22 cellular contexts compared by ENCODE assay signal in the genomic region with DNA sequence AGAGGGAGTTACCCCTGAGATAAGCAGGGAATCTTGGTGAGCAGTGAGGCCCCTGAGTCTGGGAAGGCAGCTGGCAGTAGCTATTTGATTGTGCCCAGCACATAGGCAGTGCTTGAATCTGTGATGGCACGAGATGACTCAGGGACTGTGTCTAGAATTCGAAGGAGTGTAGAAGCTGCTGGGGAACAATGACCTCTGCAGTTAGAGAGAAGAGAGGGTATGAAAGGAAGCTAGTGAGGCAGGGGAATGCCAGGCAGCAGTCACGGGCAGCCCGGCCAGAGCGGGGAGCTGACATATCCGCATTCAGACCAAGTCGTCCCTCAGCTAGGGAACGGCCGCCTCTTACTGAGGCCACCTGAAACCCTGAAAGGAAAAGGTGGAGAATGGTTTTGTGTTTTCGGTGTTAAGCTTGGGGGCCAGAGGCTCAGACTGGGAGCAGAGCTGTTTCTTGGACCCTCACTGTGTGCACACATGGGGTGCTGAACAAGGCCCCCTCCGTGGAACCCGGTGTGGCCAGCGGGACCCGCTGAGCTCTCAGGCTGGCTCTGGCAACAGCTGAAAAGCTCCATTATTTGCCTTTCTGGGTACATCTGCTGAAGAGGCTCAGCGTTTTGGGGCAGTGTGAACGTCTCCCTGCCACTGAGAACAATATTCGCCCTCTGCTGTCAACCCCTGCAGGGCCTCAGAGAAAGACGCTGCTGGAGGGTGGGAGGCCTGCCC. TPM values are rescaled to one million over a fixed set of nuclear protein-coding genes. Genes with fewer than 3 reads are reported as not detected.
DNase-seq lines count a peak whose midpoint lies in the region; TF ChIP-seq lines count a peak whose summit lies in the region.
"Had no signal": no experiment of that assay in that cellular context is flagged by ENCODE, and none has a peak within 500 bp of the region (broad histone marks: within the 10 kb centered on the region; RNA-seq: fewer than 3 reads in every experiment).

No MANE protein-coding gene starts in this region.

- no peak overlapping the region for H3K9ac ChIP-seq in mammary epithelial cell (ENCODE audit: insufficient read depth, low read length)
- H3K9ac ChIP-seq: parathyroid adenoma had no signal

- H3K27ac ChIP-seq in mammary epithelial cell (ENCODE audit: insufficient read depth, low read depth, low read length) (no peak overlapping the region), epithelial cell of prostate (peak overlapping the region; percentile 28), tibial nerve (peak overlapping the region; percentile 70 to 83 (median 76))
- H3K27ac ChIP-seq: left ventricle myocardium inferior, parathyroid adenoma had no signal

- no peak for TF ChIP-seq EP300 in tibial nerve (IDR thresholded peaks at IDR 0.05)

- POLR2A ChIA-PET in MCF 10A (lab: Yijun Ruan, JAX): interaction anchor here (0.6 to 5.9 kb wide), 9 partner anchors 18 to 112 kb away, joined by 3 to 29 read pairs (median 7); a partner anchor contains a TSS

- no peaks in the 10 kb centered on the region for H3K27me3 ChIP-seq in mammary epithelial cell (ENCODE audit: insufficient read depth, low read length)
- H3K27me3 ChIP-seq in tibial nerve: no peaks in the 10 kb centered on the region

- WGBS in mammary epithelial cell (ENCODE audit: low coverage, missing lambda C conversion rate): 87% methylated on average over 17 of the region's 18 CpGs
- WGBS in tibial nerve, 2 donors: 39 to 55% methylated on average over 17 to 18 of the region's 18 CpGs

- dilution Hi-C loops in mammary epithelial cell (cut with HindIII; ENCODE audit: low sequenced_read_pairs): loop anchor here (5.0 kb wide), 2 partner anchors 43 to 67 kb away; no protein-coding TSS in a partner anchor

- no peaks in the 10 kb centered on the region for H3K36me3 ChIP-seq in mammary epithelial cell (ENCODE audit: insufficient read depth, low read length)
- H3K36me3 ChIP-seq in tibial nerve: no peaks in the 10 kb centered on the region
- H3K36me3 ChIP-seq: HAP-1, left ventricle myocardium inferior had no signal

- TF ChIP-seq POLR2A in tibial nerve (IDR thresholded peaks at IDR 0.05): no peak

- H3K4me1 Mint-ChIP-seq in MCF 10A (ENCODE audit: insufficient read depth, unreplicated experiment) (peaks cover 35% of the 10 kb centered on the region), neural crest cell (peaks cover 55% of the 10 kb centered on the region)
- H3K4me1 Mint-ChIP-seq: stimulated activated naive CD8-positive, alpha-beta T cell treated with anti-CD3 and anti-CD28 coated beads, Interleukin-15, amount 100 ng/mL, for 72 hours had no signal

- H3K4me3 Mint-ChIP-seq in MCF 10A (ENCODE audit: unreplicated experiment) (no peak overlapping the region), neural crest cell (no peak overlapping the region)
- H3K4me3 Mint-ChIP-seq: activated naive CD4-positive, alpha-beta T cell treated with anti-CD3 and anti-CD28 coated beads for 36 hours; stimulated activated naive CD8-positive, alpha-beta T cell treated with anti-CD3 and anti-CD28 coated beads, Interleukin-15, amount 100 ng/mL, for 72 hours; T-cell had no signal

- H3K9me3 ChIP-seq in mammary epithelial cell (replicated peaks; ENCODE audit: insufficient read depth, low read length) (no peaks in the 10 kb centered on the region), tibial nerve (no peaks in the 10 kb centered on the region)
- H3K9me3 ChIP-seq: HAP-1, left ventricle myocardium inferior had no signal

- H3K79me2 ChIP-seq in mammary epithelial cell (ENCODE audit: insufficient read depth, low read length): peaks cover 21% of the 10 kb centered on the region
- H3K79me2 ChIP-seq: parathyroid adenoma had no signal

- in situ Hi-C loops in mammary epithelial cell (cut with MboI; ENCODE audit: low sequenced_read_pairs in 2 of 2): loop anchor here (5.0 kb wide), 1 partner anchor 67 kb away; no protein-coding TSS in a partner anchor

- DNase-seq in MCF 10A (ENCODE audit: unreplicated experiment) (no peak), mammary epithelial cell (no peak), epithelial cell of prostate (ENCODE audit: low read depth, low spot score) (no peak), neural crest cell (ENCODE audit: low read depth, low spot score) (no peak), tibial nerve (ENCODE audit: low spot score in 2 of 2) (no peak), SHP77 treated with DMSO at 0.1 percent for 48 hours (lab: John Stamatoyannopoulos, UW) (no peak), NCI-H2029 treated with DMSO at 0.1 percent for 48 hours (lab: John Stamatoyannopoulos, UW) (no peak), GM19240 (ENCODE audit: insufficient read length, low spot score) (no peak)
- DNase-seq: activated CD4-positive, alpha-beta T cell treated with anti-CD3 and anti-CD28 coated beads, Interleukin-2, amount 50 U/mL, for 1 hour; activated naive CD4-positive, alpha-beta T cell treated with anti-CD3 and anti-CD28 coated beads for 36 hours; GDM1; Karpas-422; left ventricle myocardium inferior; NCI-H1092 treated with DMSO at 0.1 percent for 48 hours; NCI-H2107; NCI-H524 treated with DMSO at 0.1 percent for 48 hours; Right ventricle myocardium superior; stimulated activated CD4-positive, alpha-beta T cell treated with anti-CD3 and anti-CD28 coated beads, Interleukin-2, amount 100 ng/mL, for 24 hours; stimulated activated naive CD8-positive, alpha-beta T cell treated with anti-CD3 and anti-CD28 coated beads, Interleukin-15, amount 100 ng/mL, for 72 hours; T-cell had no signal

- peak overlapping the region; percentile 67 for H3K27ac Mint-ChIP-seq in MCF 10A (ENCODE audit: low read depth, unreplicated experiment)
- H3K27ac Mint-ChIP-seq in neural crest cell (ENCODE audit: unreplicated experiment): peak overlapping the region; percentile 21
- H3K27ac Mint-ChIP-seq: activated naive CD4-positive, alpha-beta T cell treated with anti-CD3 and anti-CD28 coated beads for 36 hours; T-cell had no signal

- H3K36me3 Mint-ChIP-seq in MCF 10A (ENCODE audit: insufficient read depth, unreplicated experiment) (peaks cover 18% of the 10 kb centered on the region), neural crest cell (ENCODE audit: low read depth) (no peaks in the 10 kb centered on the region)
- H3K36me3 Mint-ChIP-seq: T-cell had no signal

- no TSS peak for BruUV-seq in MCF 10A (replicated peaks; lab: Mats Ljungman, UMichigan)
- no TSS peak for BruUV-seq in mammary epithelial cell (replicated peaks; lab: Mats Ljungman, UMichigan)

- no peak overlapping the region for H2AFZ ChIP-seq in mammary epithelial cell (ENCODE audit: low read depth, low read length)
- H2AFZ ChIP-seq: parathyroid adenoma had no signal

- H3K9me3 Mint-ChIP-seq in MCF 10A (ENCODE audit: unreplicated experiment) (no peaks in the 10 kb centered on the region), neural crest cell (no peaks in the 10 kb centered on the region)
- H3K9me3 Mint-ChIP-seq: activated naive CD4-positive, alpha-beta T cell treated with anti-CD3 and anti-CD28 coated beads for 36 hours; stimulated activated naive CD8-positive, alpha-beta T cell treated with anti-CD3 and anti-CD28 coated beads, Interleukin-15, amount 100 ng/mL, for 72 hours; T-cell had no signal

- CTCF ChIA-PET in MCF 10A (lab: Yijun Ruan, JAX): interaction anchor here (0.7 to 14.9 kb wide), 13 partner anchors 7 to 72 kb away, joined by 3 to 259 read pairs (median 6); no protein-coding TSS in a partner anchor
- CTCF ChIA-PET in mammary epithelial cell (lab: Charles Lee; ENCODE audit: low non-redundant PET): no interaction called here

- TF ChIP-seq CTCF in MCF 10A (IDR thresholded peaks at IDR 0.05; ENCODE audit: unreplicated experiment) (no peak), mammary epithelial cell (conservative IDR thresholded peaks at IDR 0.05 in 1 of 2, IDR thresholded peaks at IDR 0.05 in 1 of 2; ENCODE audit: extremely low read depth in 1 of 2, insufficient read depth in 1 of 2, low read depth in 1 of 2, low read length in 2 of 2) (no peak), neural crest cell (conservative IDR thresholded peaks at IDR 0.05) (no peak), tibial nerve (IDR thresholded peaks at IDR 0.05) (peak in 1 of 5 experiments; percentile 10)

- no peak overlapping the region for H3K4me2 ChIP-seq in mammary epithelial cell (ENCODE audit: insufficient read depth, low read depth, low read length)

- intact Hi-C loops in MCF 10A (cut with micrococcal nuclease): loop anchor here (5.0 kb wide), 4 partner anchors 32 to 223 kb away; a partner anchor contains a TSS
- intact Hi-C loops in mammary epithelial cell (cut with micrococcal nuclease): loop anchor here (1.0 kb wide), 1 partner anchor 31 kb away; no protein-coding TSS in a partner anchor

- peaks cover 9% of the 10 kb centered on the region for H3K4me1 ChIP-seq in mammary epithelial cell (ENCODE audit: insufficient read depth, low read length)
- H3K4me1 ChIP-seq in tibial nerve: peaks cover 0 to 17% (median 8%) of the 10 kb centered on the region in 4 donors
- H3K4me1 ChIP-seq: left ventricle myocardium inferior, parathyroid adenoma had no signal

- H3K27me3 Mint-ChIP-seq in MCF 10A (ENCODE audit: insufficient read depth, unreplicated experiment) (no peaks in the 10 kb centered on the region), neural crest cell (ENCODE audit: low read depth) (no peaks in the 10 kb centered on the region)

- H4K20me1 ChIP-seq in mammary epithelial cell (ENCODE audit: insufficient read depth, low read length): no peaks in the 10 kb centered on the region

- no peak overlapping the region for H3K4me3 ChIP-seq in mammary epithelial cell (replicated peaks in 1 of 3; ENCODE audit: insufficient read depth in 1 of 3, low read depth in 2 of 3, low read length in 3 of 3)
- peak overlapping the region in 1 of 4 donors; percentile 1 for H3K4me3 ChIP-seq in tibial nerve
- H3K4me3 ChIP-seq: HAP-1, left ventricle myocardium inferior had no signal

RNA-seq across cellular contexts. Expression of a gene that starts 32.9 kb away (rescaled TPM):
- total RNA-seq in MCF 10A (2022) (52.0 and 59.3 TPM in 2 replicates), mammary epithelial cell (10 to 100 TPM; 48.8 to 70.3 TPM), neural crest cell (20.0 and 22.1 TPM in 2 replicates), tibial nerve (10 to 100 TPM; 16.3 to 50.7 (median 23.3) TPM)
- 23.1 TPM for polyA plus RNA-seq in mammary epithelial cell
- 45.2 TPM for polyA minus RNA-seq in mammary epithelial cell
